8 cellular contexts compared by ENCODE assay signal in the genomic region with DNA sequence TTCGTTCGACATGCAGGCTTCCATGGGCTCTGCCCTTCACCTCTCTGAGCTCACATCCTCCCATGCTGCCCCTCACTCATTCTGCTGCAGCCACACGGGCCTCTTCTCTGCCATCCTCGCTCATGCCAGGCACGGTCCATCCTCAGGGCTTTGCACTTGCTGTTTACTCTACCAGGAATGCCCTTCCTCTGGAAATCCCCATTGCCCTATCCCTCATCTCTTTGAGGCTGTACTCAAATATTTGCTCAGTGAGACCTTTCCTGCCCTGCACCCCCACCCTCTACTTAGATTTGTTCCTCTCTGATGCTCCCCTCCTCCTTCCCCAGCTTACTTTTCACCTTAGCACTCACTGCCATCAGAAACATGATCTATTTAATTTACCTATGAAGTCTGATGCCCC.
"Had no signal": no experiment of that assay in that cellular context is flagged by ENCODE, and none has a peak within 500 bp of the region (broad histone marks: within the 10 kb centered on the region; RNA-seq: fewer than 3 reads in every experiment).

No MANE protein-coding gene starts in this region.

- ATAC-seq: HCT116 had no signal

- H3K4me3 ChIP-seq: GM23248, HAP-1 had no signal

- H3K36me3 ChIP-seq: HAP-1 had no signal

- DNase-seq: GM23248, GOT3, H7, HFFc6, IMR-90 had no signal

- H3K27ac ChIP-seq: GM23248, HL-60 had no signal

- H3K9me3 ChIP-seq: HAP-1 had no signal

- H3K4me1 ChIP-seq: HAP-1 had no signal

- H2AFZ ChIP-seq: GM23248 had no signal
